17 cellular contexts compared by ENCODE assay signal in the genomic region with DNA sequence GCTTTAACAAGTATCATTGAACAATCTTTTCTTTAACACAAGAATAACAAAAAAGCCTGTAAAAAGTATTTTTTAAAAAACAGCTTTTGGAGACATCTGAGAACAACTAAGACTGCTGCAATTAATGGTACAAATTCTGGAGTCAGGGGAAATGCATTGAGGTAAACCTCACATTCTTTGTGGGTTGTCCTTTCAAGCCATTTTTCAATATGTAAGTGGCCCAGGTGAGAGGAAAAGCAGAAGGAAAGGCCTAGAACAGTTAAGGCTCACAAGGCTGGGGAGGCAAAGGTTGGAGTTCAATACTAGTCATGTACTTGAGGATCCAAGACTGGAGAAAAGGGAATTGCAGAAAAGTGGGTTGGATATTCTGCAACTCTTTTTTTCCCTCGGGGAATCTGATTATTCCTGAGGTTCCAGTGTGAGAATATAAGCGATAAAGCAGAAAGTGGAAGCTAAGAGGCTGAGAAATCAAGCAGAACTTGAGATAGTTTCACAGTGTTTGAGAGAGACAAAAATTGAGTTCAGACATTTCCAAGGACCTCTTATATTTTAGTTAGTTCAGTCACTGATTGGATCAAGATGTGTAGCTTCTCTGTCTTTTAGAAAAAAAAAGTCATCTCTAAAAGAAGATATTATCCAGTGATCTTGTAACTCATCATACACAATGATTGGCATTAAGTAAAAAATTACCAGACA. TPM values are rescaled to one million over a fixed set of nuclear protein-coding genes. Genes with fewer than 3 reads are reported as not detected.
DNase-seq lines count a peak whose midpoint lies in the region; ATAC-seq, FAIRE-seq and TF ChIP-seq lines count a peak whose summit lies in the region.
"Had no signal": no experiment of that assay in that cellular context is flagged by ENCODE, and none has a peak within 500 bp of the region (broad histone marks: within the 10 kb centered on the region; RNA-seq: fewer than 3 reads in every experiment).

No MANE protein-coding gene starts in this region.

- no peak overlapping the region for H3K4me3 ChIP-seq in astrocyte of the spinal cord (ENCODE audit: low read depth, low read length)
- no peak overlapping the region for H3K4me3 ChIP-seq in left ventricle myocardium inferior
- H3K4me3 ChIP-seq: PC-9 had no signal

- H3K4me3 Mint-ChIP-seq in stimulated activated naive B cell treated with anti-CD40 and anti-IgM and Interleukin-4, amounts not matched to agents 10 μg/mL and 1 μg/mL and 100 μg/mL, for 72 hours, result no peak overlapping the region
- H3K4me3 Mint-ChIP-seq: CD8-positive, alpha-beta T cell had no signal

- H3K4me1 ChIP-seq in left ventricle myocardium inferior, result no peaks in the 10 kb centered on the region

- H3K27me3 Mint-ChIP-seq in stimulated activated naive B cell treated with anti-CD40 and anti-IgM and Interleukin-4, amounts not matched to agents 10 μg/mL and 1 μg/mL and 100 μg/mL, for 72 hours, result no peaks in the 10 kb centered on the region

- DNase-seq in GM19239 (ENCODE audit: insufficient read length, low spot score) (no peak), astrocyte of the spinal cord (ENCODE audit: low read depth, low spot score) (peak; percentile 15), NOMO-1 treated with dmso at 0.1 percent for 144 hours (lab: John Stamatoyannopoulos, UW; ENCODE audit: unreplicated experiment) (no peak), left ventricle myocardium inferior (no peak)
- no peak for DNase-seq in stimulated activated naive B cell treated with anti-CD40 and anti-IgM and Interleukin-4, amounts not matched to agents 10 μg/mL and 1 μg/mL and 100 μg/mL, for 72 hours
- DNase-seq: CD8-positive, alpha-beta T cell; H7; IMR-90; NCI-H1092; NCI-H1694; NCI-H69; PC-9; SK-N-SH had no signal

- H3K4me1 Mint-ChIP-seq in stimulated activated naive B cell treated with anti-CD40 and anti-IgM and Interleukin-4, amounts not matched to agents 10 μg/mL and 1 μg/mL and 100 μg/mL, for 72 hours, result peaks cover 5 to 11% of the 10 kb centered on the region in 2 donors

- peak overlapping the region; percentile 27 for H3K27ac ChIP-seq in KOPT-K1 (ENCODE audit: low read depth, low read length, poor library complexity, severe bottlenecking)
- H3K27ac ChIP-seq in left ventricle myocardium inferior (replicated peaks), result no peak overlapping the region
- H3K27ac ChIP-seq: PC-9 had no signal

- H3K27me3 ChIP-seq in left ventricle myocardium inferior (ENCODE audit: low read depth), result no peaks in the 10 kb centered on the region

- FAIRE-seq in GM19239 (lab: Jason Lieb, UNC), result peak; percentile 83
- FAIRE-seq: GM12892 had no signal

- in situ Hi-C loops in astrocyte of the spinal cord (cut with HindIII; ENCODE audit: low sequenced_read_pairs), result no loop called here

- H3K9me3 ChIP-seq in KOPT-K1 (ENCODE audit: insufficient read depth, low read length, poor library complexity, severe bottlenecking), result peaks cover 8% of the 10 kb centered on the region
- peaks cover 9% of the 10 kb centered on the region for H3K9me3 ChIP-seq in left ventricle myocardium inferior (replicated peaks)
- H3K9me3 ChIP-seq: SK-N-SH had no signal

- TF ChIP-seq CTCF in astrocyte of the spinal cord (IDR thresholded peaks at IDR 0.05; ENCODE audit: low read depth, low read length) (no peak), left ventricle myocardium inferior (IDR thresholded peaks at IDR 0.05; ENCODE audit: borderline replicate concordance) (no peak)

- H3K36me3 ChIP-seq in KOPT-K1 (ENCODE audit: insufficient read depth, low read length) (no peaks in the 10 kb centered on the region), left ventricle myocardium inferior (no peaks in the 10 kb centered on the region)

- peak overlapping the region; percentile 59 for H3K27ac Mint-ChIP-seq in stimulated activated naive B cell treated with anti-CD40 and anti-IgM and Interleukin-4, amounts not matched to agents 10 μg/mL and 1 μg/mL and 100 μg/mL, for 72 hours
- H3K27ac Mint-ChIP-seq: CD8-positive, alpha-beta T cell had no signal

- ATAC-seq in stimulated activated naive B cell treated with anti-CD40 and anti-IgM and Interleukin-4, amounts not matched to agents 10 μg/mL and 1 μg/mL and 100 μg/mL, for 72 hours (replicated peaks), result no peak
- no peak for ATAC-seq in HG03108 (IDR thresholded peaks at IDR 0.05; ENCODE audit: unreplicated experiment)
- ATAC-seq: CD8-positive, alpha-beta T cell had no signal

- H3K9me3 Mint-ChIP-seq in stimulated activated naive B cell treated with anti-CD40 and anti-IgM and Interleukin-4, amounts not matched to agents 10 μg/mL and 1 μg/mL and 100 μg/mL, for 72 hours, result no peaks in the 10 kb centered on the region

- intact Hi-C loops in left ventricle myocardium inferior (cut with micrococcal nuclease), result no loop called here

- no peaks in the 10 kb centered on the region for H3K36me3 Mint-ChIP-seq in stimulated activated naive B cell treated with anti-CD40 and anti-IgM and Interleukin-4, amounts not matched to agents 10 μg/mL and 1 μg/mL and 100 μg/mL, for 72 hours

RNA-seq across cellular contexts. Expression of a gene that starts 25.0 kb away (rescaled TPM):
- 137 TPM for total RNA-seq in left ventricle myocardium inferior
- total RNA-seq: H7, HT-29 had no signal

RNA-seq across cellular contexts. Expression of a gene that starts 57.7 kb away (rescaled TPM):
- 105 TPM for total RNA-seq in left ventricle myocardium inferior
